In the genomic region with DNA sequence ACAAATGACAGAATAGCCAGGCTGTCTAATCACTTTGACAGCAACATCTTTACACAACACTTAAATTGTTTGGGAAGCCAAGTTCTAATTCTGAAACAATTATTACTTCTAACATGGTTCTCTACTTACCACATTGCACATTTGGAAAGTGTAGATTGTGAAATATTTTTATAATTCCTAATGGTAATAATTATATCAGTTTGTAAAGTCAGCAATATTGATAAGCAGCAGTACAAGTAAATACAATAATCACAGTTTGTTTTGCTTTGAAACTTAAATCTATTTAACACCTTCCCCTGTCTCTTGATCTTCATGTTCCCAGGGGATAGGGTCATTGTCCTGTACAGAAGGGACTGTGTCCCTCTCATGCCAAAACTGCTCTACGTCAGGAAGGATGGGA, we compare ENCODE assay signal across 19 cellular contexts. TPM values are rescaled to one million over a fixed set of nuclear protein-coding genes. Genes with fewer than 3 reads are reported as not detected.
A peak's percentile ranks its signal among the peaks of the same experiment; 100 is the strongest.
DNase-seq lines count a peak whose midpoint lies in the region; ATAC-seq, FAIRE-seq and TF ChIP-seq lines count a peak whose summit lies in the region.
"Had no signal": no experiment of that assay in that cellular context is flagged by ENCODE, and none has a peak within 500 bp of the region (broad histone marks: within the 10 kb centered on the region; RNA-seq: fewer than 3 reads in every experiment).

No MANE protein-coding gene starts in this region.

- no peak overlapping the region for H3K9ac ChIP-seq in K562 (ENCODE audit: insufficient read depth in 1 of 2, low read depth in 2 of 2, low read length in 2 of 2)

- no peak for ATAC-seq in A549
- ATAC-seq in K562: no peak
- ATAC-seq: CD8-positive, alpha-beta T cell had no signal

- TF ChIP-seq CTCF in A549 (IDR thresholded peaks at IDR 0.05) (no peak), K562 (IDR thresholded peaks at IDR 0.05 in 2 of 3, conservative IDR thresholded peaks at IDR 0.05 in 1 of 3; ENCODE audit: insufficient read depth in 2 of 3, low read depth in 1 of 3, low read length in 3 of 3) (no peak), nephron progenitor cell (IDR thresholded peaks at IDR 0.05) (no peak)

- in situ Hi-C loops in K562 (cut with MboI): no loop called here

- intact Hi-C loops in K562 (cut with micrococcal nuclease): no loop called here

- H2AFZ ChIP-seq in K562 (ENCODE audit: low read depth, low read length): no peak overlapping the region

- TF ChIP-seq RAD21 in A549 (conservative IDR thresholded peaks at IDR 0.05 in 1 of 2, IDR thresholded peaks at IDR 0.05 in 1 of 2): no peak
- no peak for TF ChIP-seq RAD21 in K562 (CRISPR knock-in tag; conservative IDR thresholded peaks at IDR 0.05 in 1 of 2, IDR thresholded peaks at IDR 0.05 in 1 of 2)

- CTCF ChIA-PET in A549 (lab: Yijun Ruan, JAX): interaction anchor here (1.6 kb wide), 1 partner anchor 27 kb away, joined by 4 read pairs; no protein-coding TSS in a partner anchor
- CTCF ChIA-PET in K562 (lab: Yijun Ruan, JAX; ENCODE audit: low intra/inter-chr PET ratio): no interaction called here

- no peak overlapping the region for H3K4me3 Mint-ChIP-seq in nephron progenitor cell
- H3K4me3 Mint-ChIP-seq: CD14-positive monocyte; CD8-positive, alpha-beta T cell had no signal

- no peak for TF ChIP-seq POLR2A in A549 (IDR thresholded peaks at IDR 0.05; ENCODE audit: low read length)
- no peak for TF ChIP-seq POLR2A in K562 (conservative IDR thresholded peaks at IDR 0.05)
- no peak for TF ChIP-seq POLR2A in H54 (IDR thresholded peaks at IDR 0.05; ENCODE audit: low read depth, low read length)

- peaks cover 29% of the 10 kb centered on the region; the same call in 2 of the 3 replicates for H3K36me3 ChIP-seq in K562 (ENCODE audit: control insufficient read depth, insufficient read depth, low read length)

- no peaks in the 10 kb centered on the region for H3K4me1 Mint-ChIP-seq in nephron progenitor cell

- H3K27ac ChIP-seq in A549 (no peak overlapping the region), K562 (ENCODE audit: extremely low read depth, low read depth, low read length) (no peak overlapping the region)
- H3K27ac ChIP-seq: HL-60 had no signal

- H3K9me1 ChIP-seq in K562 (ENCODE audit: control insufficient read depth, insufficient read depth, low read length): no peaks in the 10 kb centered on the region

- no peaks in the 10 kb centered on the region for H3K9me3 Mint-ChIP-seq in nephron progenitor cell
- H3K9me3 Mint-ChIP-seq: CD14-positive monocyte; CD8-positive, alpha-beta T cell had no signal

- POLR2A ChIA-PET in A549 (lab: Yijun Ruan, JAX): no interaction called here
- POLR2A ChIA-PET in K562 (lab: Yijun Ruan, JAX): no interaction called here

- no peak for DNase-seq in A549 (ENCODE audit: low read depth in 1 of 2, low spot score in 1 of 2)
- DNase-seq in K562 (ENCODE audit: extremely low read depth in 1 of 4, low spot score in 3 of 4): no peak
- DNase-seq in nephron progenitor cell: no peak
- DNase-seq in NCI-H82 treated with DMSO at 0.1 percent for 48 hours (lab: John Stamatoyannopoulos, UW; ENCODE audit: unreplicated experiment): no peak
- DNase-seq in H54 (ENCODE audit: insufficient read length, low spot score): no peak
- DNase-seq: CD8-positive, alpha-beta T cell; COR-L47; DMS153; DMS79 treated with DMSO at 0.1 percent for 48 hours; EL; GDM1; GOT3; HCEC 1CT had no signal

- no peaks in the 10 kb centered on the region for H4K20me1 ChIP-seq in K562 (replicated peaks; ENCODE audit: control insufficient read depth, insufficient read depth, low read length)

- no peak for TF ChIP-seq EP300 in A549 (IDR thresholded peaks at IDR 0.05)
- TF ChIP-seq EP300 in K562 (IDR thresholded peaks at IDR 0.05; ENCODE audit: low read length): no peak

- H3K27me3 ChIP-seq in K562 (ENCODE audit: control insufficient read depth in 2 of 2, insufficient read depth in 2 of 2, low read length in 2 of 2): no peaks in the 10 kb centered on the region; a peak in 1 of 5 replicates

- peaks cover 2% of the 10 kb centered on the region for H3K27me3 Mint-ChIP-seq in nephron progenitor cell (ENCODE audit: low read depth, poor library complexity)

- no peaks in the 10 kb centered on the region for H3K79me2 ChIP-seq in K562 (ENCODE audit: control insufficient read depth, insufficient read depth, low read length)

- H3K9me3 ChIP-seq in A549 (no peaks in the 10 kb centered on the region), K562 (replicated peaks; ENCODE audit: control insufficient read depth, insufficient read depth, low read depth, low read length) (no peaks in the 10 kb centered on the region)

- peak overlapping the region; percentile 34 for H3K27ac Mint-ChIP-seq in nephron progenitor cell

- H3K4me3 ChIP-seq in A549 (no peak overlapping the region), K562 (no peak overlapping the region)

- FAIRE-seq in A549 (lab: Jason Lieb, UNC) (no peak), G401.6 (lab: Jason Lieb, UNC) (peak; percentile 36), K562 (lab: Jason Lieb, UNC) (no peak), H54 (lab: Jason Lieb, UNC) (no peak)
- FAIRE-seq: GM12892 had no signal

- no TSS peak for BruUV-seq in K562 (replicated peaks; lab: Mats Ljungman, UMichigan)

- H3K4me1 ChIP-seq in A549: no peaks in the 10 kb centered on the region
- H3K4me1 ChIP-seq in K562 (replicated peaks in 1 of 2; ENCODE audit: control insufficient read depth in 2 of 2, insufficient read depth in 2 of 2, low read length in 2 of 2): no peaks in the 10 kb centered on the region

- WGBS in A549 (ENCODE audit: missing lambda C conversion rate): 92% methylated on average over 1 of the region's 1 CpG
- WGBS in K562 (ENCODE audit: insufficient coverage, low coverage, missing lambda C conversion rate): 57% methylated on average over 1 of the region's 1 CpG

- peaks cover 22% of the 10 kb centered on the region for H3K36me3 Mint-ChIP-seq in nephron progenitor cell (ENCODE audit: low read depth)

- H3K4me2 ChIP-seq in A549 (no peak overlapping the region), K562 (ENCODE audit: insufficient read depth, low read length) (no peak overlapping the region)

TF ChIP-seq in A549, 52 proteins besides CTCF, POLR2A, EP300 and RAD21:
- TF ChIP-seq SREBF2 (IDR thresholded peaks at IDR 0.05) (no peak), MAFK (IDR thresholded peaks at IDR 0.05; ENCODE audit: partially characterized antibody) (peak; percentile 63)
TF ChIP-seq in A549: peak in this region for 1.

TF ChIP-seq in K562, 482 proteins besides CTCF, POLR2A, EP300 and RAD21:
- TF ChIP-seq POLR2AphosphoS2 (IDR thresholded peaks at IDR 0.05; ENCODE audit: low read length): 0 out of 2 replicates have a peak, but pooled peaks have one; percentile 32
- TF ChIP-seq ZNF316 (IDR thresholded peaks at IDR 0.05): peak; percentile 84
- peak; percentile 6 for TF ChIP-seq MAFF (IDR thresholded peaks at IDR 0.05; ENCODE audit: low read length)
- TF ChIP-seq CXXC5 (CRISPR knock-in tag; IDR thresholded peaks at IDR 0.05): no peak
- TF ChIP-seq FOXP1 (CRISPR knock-in tag; IDR thresholded peaks at IDR 0.05): no peak
- TF ChIP-seq CEBPG (CRISPR knock-in tag; IDR thresholded peaks at IDR 0.05): no peak
- peak in 1 of 2 experiments; percentile 26; a peak in 1 of 4 replicates for TF ChIP-seq CEBPG (tag; conservative IDR thresholded peaks at IDR 0.05 in 1 of 2, IDR thresholded peaks at IDR 0.05 in 1 of 2)
- TF ChIP-seq MAFG (tag; conservative IDR thresholded peaks at IDR 0.05): peak; percentile 41; the same call in 1 of the 2 replicates
- peak; percentile 61 for TF ChIP-seq C11orf30 (IDR thresholded peaks at IDR 0.05; ENCODE audit: low read depth)

RNA-seq across cellular contexts. Expression of gene GPR151, which starts 1.4 kb away (rescaled TPM):
- not detected in 2 replicates for polyA plus RNA-seq in A549 (2011; rRNA removed)
- polyA plus RNA-seq in A549 (2012; cell fraction: cytosol; rRNA removed): not detected in 2 replicates
- not detected in 2 replicates for polyA plus RNA-seq in A549 (2012; cell fraction: nucleus; rRNA removed)
- polyA plus RNA-seq in A549 (2017; fragmentation: RNase III; extraction: RNeasy Plus Mini Kit Qiagen cat#74134 plus additional on column Dnase treatment): not detected in 3 replicates
- polyA minus RNA-seq in A549 (2011; rRNA and poly(A)+ RNA removed): not detected in 2 replicates
- not detected in 2 replicates for total RNA-seq in K562 (2011; cell fraction: chromatin; rRNA removed; ENCODE audit: low replicate concordance)
- total RNA-seq in K562 (2011; cell fraction: nucleolus; rRNA removed): not detected in 2 replicates
- not detected in 2 replicates for total RNA-seq in K562 (2011; cell fraction: nucleoplasm; rRNA removed)
- not detected in 2 replicates for total RNA-seq in K562 (2014; rRNA removed)
- not detected in 2 replicates for total RNA-seq in K562 (2014; rRNA removed; fragmentation: Illumina TruSeq; extraction: Trizol)
- total RNA-seq in K562 (2015; rRNA removed; fragmentation: Illumina TruSeq; extraction: Trizol): not detected in 2 replicates
- not detected in 2 replicates for total RNA-seq in K562 (2021)
- not detected in 2 replicates for polyA plus RNA-seq in K562 (2011; rRNA removed)
- not detected in 2 replicates for polyA plus RNA-seq in K562 (2011; cell fraction: cytosol; rRNA removed)
- not detected in 2 replicates for polyA plus RNA-seq in K562 (2011; cell fraction: nucleus; rRNA removed)
- polyA plus RNA-seq in K562 (2012): not detected in 2 replicates
- polyA plus RNA-seq in K562 (2014; fragmentation: Illumina TruSeq; extraction: Trizol): not detected in 2 replicates
- polyA plus RNA-seq in K562 (2014; fragmentation: Nextera tagmentation; extraction: Ambion mirVana): under 1 TPM in 1 of 2 experiments, not detected in 1; 0.06 TPM
- polyA plus RNA-seq in K562 (2014; rRNA removed): not detected in 2 replicates
- polyA minus RNA-seq in K562 (2011; rRNA and poly(A)+ RNA removed): not detected in 2 replicates
- polyA minus RNA-seq in K562 (2011; cell fraction: cytosol; rRNA and poly(A)+ RNA removed): not detected in 2 replicates
- polyA minus RNA-seq in K562 (2011; cell fraction: nucleus; rRNA and poly(A)+ RNA removed): not detected in 2 replicates
- total RNA-seq: A673; CD8-positive, alpha-beta T cell had no signal
- polyA plus RNA-seq: BJ, CD14-positive monocyte had no signal

Comparison
In these comparisons a context has a peak if more than half of its experiments do, and no peak if none do; other contexts are left out.
1. Of the 35 proteins assayed by ChIP-seq in both K562 and A549: peak only in K562: POLR2AphosphoS2; only in A549: MAFK; in both: none; in neither: 33.